ENCODE assay signal across 21 cellular contexts in the genomic region with DNA sequence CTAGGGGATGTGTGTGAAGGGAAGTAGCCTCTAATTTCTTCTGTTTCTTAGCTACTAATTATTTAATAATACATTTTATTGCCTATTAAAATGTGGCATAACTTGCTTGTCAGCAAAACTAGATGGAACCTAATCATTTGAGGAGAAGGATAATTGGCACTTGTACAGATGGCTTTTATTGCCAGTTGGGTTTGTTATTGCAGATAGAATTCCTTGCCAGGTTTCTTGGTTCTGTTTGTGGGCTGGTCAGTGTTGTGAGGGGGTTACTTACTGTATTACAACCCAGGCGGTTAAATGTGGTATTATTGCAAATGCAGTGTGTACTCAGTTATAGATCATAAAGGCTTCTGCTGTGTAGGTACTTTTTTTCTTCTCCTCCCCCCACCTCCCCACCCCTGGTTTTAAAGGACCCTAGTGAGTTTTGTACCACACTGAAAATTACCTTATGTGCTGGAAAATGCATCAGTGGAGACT.
DNase-seq lines count a peak whose midpoint lies in the region; ATAC-seq and TF ChIP-seq lines count a peak whose summit lies in the region.
"Had no signal": no experiment of that assay in that cellular context is flagged by ENCODE, and none has a peak within 500 bp of the region (broad histone marks: within the 10 kb centered on the region; RNA-seq: fewer than 3 reads in every experiment).

No MANE protein-coding gene starts in this region.

- ATAC-seq in HG03097 (IDR thresholded peaks at IDR 0.05; ENCODE audit: low FRiP score, unreplicated experiment) (no peak), HG02885 (IDR thresholded peaks at IDR 0.05; ENCODE audit: poor library complexity, unreplicated experiment) (no peak)
- ATAC-seq: activated T-cell treated with anti-CD3 and anti-CD28 coated beads, Interleukin-2, amount 50 U/mL, for 4 hours had no signal

- no peak overlapping the region for H3K4me3 Mint-ChIP-seq in nephron
- H3K4me3 Mint-ChIP-seq: activated naive CD4-positive, alpha-beta T cell treated with anti-CD3 and anti-CD28 coated beads for 36 hours; activated T-cell treated with anti-CD3 and anti-CD28 coated beads, Interleukin-2, amount 50 U/mL, for 4 hours; CD4-positive, alpha-beta memory T cell had no signal

- TF ChIP-seq CTCF in LNCaP clone FGC (IDR thresholded peaks at IDR 0.05; ENCODE audit: control insufficient read depth, extremely low read depth, insufficient read depth) (no peak), nephron (IDR thresholded peaks at IDR 0.05; ENCODE audit: unreplicated experiment in 3 of 3) (no peak)

- H3K36me3 Mint-ChIP-seq in nephron (ENCODE audit: low read depth): no peaks in the 10 kb centered on the region
- H3K36me3 Mint-ChIP-seq: CD4-positive, alpha-beta memory T cell had no signal

- no peak overlapping the region for H3K4me3 ChIP-seq in LNCaP clone FGC (ENCODE audit: low read depth, low read length)
- H3K4me3 ChIP-seq: cardiac muscle cell, GM23248, Peyer's patch, thoracic aorta, vagina had no signal

- H3K4me1 Mint-ChIP-seq in nephron: peaks cover 60% of the 10 kb centered on the region

- H3K9me3 Mint-ChIP-seq in nephron: no peaks in the 10 kb centered on the region
- H3K9me3 Mint-ChIP-seq: activated naive CD4-positive, alpha-beta T cell treated with anti-CD3 and anti-CD28 coated beads for 36 hours had no signal

- peak overlapping the region; percentile 34 to 70 (median 54) for H3K27ac Mint-ChIP-seq in nephron
- H3K27ac Mint-ChIP-seq: activated naive CD4-positive, alpha-beta T cell treated with anti-CD3 and anti-CD28 coated beads for 36 hours had no signal

- DNase-seq in DMS153 treated with DMSO at 0.1 percent for 48 hours (lab: John Stamatoyannopoulos, UW; ENCODE audit: unreplicated experiment) (peak; percentile 74), LNCaP clone FGC (ENCODE audit: low read depth) (peak; percentile 74), NCI-H2227 treated with DMSO at 0.1 percent for 48 hours (lab: John Stamatoyannopoulos, UW) (peak; percentile 75), globus pallidus (ENCODE audit: low spot score) (no peak)
- DNase-seq: activated naive CD4-positive, alpha-beta T cell treated with anti-CD3 and anti-CD28 coated beads for 36 hours; activated T-cell treated with anti-CD3 and anti-CD28 coated beads, Interleukin-2, amount 50 U/mL, for 4 hours; amygdala; CD4-positive, alpha-beta memory T cell; GM23248; mammary epithelial cell; occipital lobe; Peyer's patch; stimulated activated CD4-positive, alpha-beta T cell treated with anti-CD3 and anti-CD28 coated beads, Interleukin-2, amount 100 ng/mL, for 48 hours; stimulated activated naive CD4-positive, alpha-beta T cell; T-helper 1 cell had no signal

- peaks cover 6% of the 10 kb centered on the region for H3K27me3 Mint-ChIP-seq in nephron (ENCODE audit: low read depth)
- H3K27me3 Mint-ChIP-seq: CD4-positive, alpha-beta memory T cell had no signal
